In genomic region chr14:19096467-19096866, GRCh38 we compare ENCODE assay signal across 6 cellular contexts.
DNase-seq lines count a peak whose midpoint lies in the region; ATAC-seq, FAIRE-seq and TF ChIP-seq lines count a peak whose summit lies in the region.
"Not testable (repeated sequence)": the region's sequence is repeated elsewhere in the genome, so short reads cannot be mapped to it uniquely, and the experiment has no call there.

No MANE protein-coding gene starts in this region.

- ATAC-seq in HepG2 = peak; percentile 9

- FAIRE-seq in HepG2 (lab: Jason Lieb, UNC) = not testable (repeated sequence)

- DNase-seq in H4 (ENCODE audit: low spot score) (peak; percentile 4), RPMI7951 (ENCODE audit: low read depth) (peak; percentile 1), fibroblast of gingiva (ENCODE audit: low read depth) (peak; percentile 1), hepatocyte (ENCODE audit: low spot score) (peak; percentile 1), trophoblast cell (peak; percentile 0 to 12)
- not testable (repeated sequence) for DNase-seq in HepG2 (ENCODE audit: low spot score)

- WGBS in hepatocyte (ENCODE audit: low lambda C conversion rate, missing lambda C conversion rate) = 41% methylated on average over 1 of the region's 1 CpG
- 92% methylated on average over 1 of the region's 1 CpG for WGBS in HepG2 (ENCODE audit: low lambda C conversion rate)
- 100% methylated on average over 1 of the region's 1 CpG for WGBS in trophoblast cell (ENCODE audit: extremely low coverage, insufficient coverage, insufficient read length)

- BruUV-seq in HepG2 (replicated peaks; lab: Mats Ljungman, UMichigan) = not testable (repeated sequence)

- CTCF ChIA-PET in HepG2 (lab: Yijun Ruan, JAX; ENCODE audit: low intra/inter-chr PET ratio, low total read pairs) = not testable (repeated sequence)

- TF ChIP-seq EP300 in HepG2 (IDR thresholded peaks at IDR 0.05; ENCODE audit: low read depth in 2 of 2, low read length in 2 of 2); HepG2 (CRISPR knock-in tag; IDR thresholded peaks at IDR 0.05; ENCODE audit: borderline replicate concordance): not testable (repeated sequence)

- not testable (repeated sequence) for H3K18ac ChIP-seq in trophoblast cell (ENCODE audit: low read length)

- not testable (repeated sequence) for H2BK12ac ChIP-seq in trophoblast cell (ENCODE audit: low read length)

- not testable (repeated sequence) for H3K4me3 ChIP-seq in hepatocyte; HepG2 (replicated peaks in 1 of 3; ENCODE audit: insufficient read depth in 1 of 3, low read depth in 2 of 3, low read length in 3 of 3); trophoblast cell (ENCODE audit: low read depth, low read length)

- TF ChIP-seq POLR2A in HepG2 (IDR thresholded peaks at IDR 0.05; ENCODE audit: insufficient read depth in 1 of 2, low read depth in 2 of 2, low read length in 2 of 2) = not testable (repeated sequence)

- H3K9me2 ChIP-seq in hepatocyte (replicated peaks; ENCODE audit: insufficient read depth) = not testable (repeated sequence)

- H3K4ac ChIP-seq in trophoblast cell (ENCODE audit: low read depth, low read length) = not testable (repeated sequence)

- intact Hi-C loops in HepG2 (cut with micrococcal nuclease; ENCODE audit: unreplicated experiment) = not testable (repeated sequence)

- not testable (repeated sequence) for H3K9ac ChIP-seq in HepG2 (ENCODE audit: insufficient read depth, low read depth, low read length); trophoblast cell (ENCODE audit: low read length)

- H3K4me2 ChIP-seq in hepatocyte; HepG2 (ENCODE audit: low read depth, low read length); trophoblast cell (ENCODE audit: low read length): not testable (repeated sequence)

- in situ Hi-C loops in HepG2 (cut with HindIII; ENCODE audit: extremely low pct_ligation_motif_present, low pct_unique_long_range_greater_than_20kb) = not testable (repeated sequence)

- not testable (repeated sequence) for H3K9me3 ChIP-seq in hepatocyte (ENCODE audit: low read depth); HepG2 (ENCODE audit: low read length)
- H3K9me3 ChIP-seq in trophoblast cell (ENCODE audit: insufficient read depth, low read depth, low read length) = peaks cover 10% of the 10 kb centered on the region

- not testable (repeated sequence) for H2AFZ ChIP-seq in hepatocyte; HepG2 (ENCODE audit: low read length); trophoblast cell (ENCODE audit: insufficient read depth, low read length, poor library complexity)

- not testable (repeated sequence) for H2BK5ac ChIP-seq in trophoblast cell (ENCODE audit: low read depth, low read length, poor library complexity)

- H3K4me1 ChIP-seq in hepatocyte (ENCODE audit: insufficient read depth); HepG2 (ENCODE audit: insufficient read depth, low read length); trophoblast cell (ENCODE audit: control insufficient read depth in 1 of 2, insufficient read depth in 2 of 2, low read length in 2 of 2): not testable (repeated sequence)

- H3K27ac ChIP-seq in hepatocyte; HepG2 (ENCODE audit: extremely low read length, insufficient read depth, low read length); trophoblast cell (ENCODE audit: low read depth, low read length): not testable (repeated sequence)

- H3K27me3 ChIP-seq in hepatocyte; HepG2 (ENCODE audit: control insufficient read depth in 1 of 2, insufficient read depth in 2 of 2, low read length in 2 of 2); trophoblast cell (ENCODE audit: insufficient read depth, low read length): not testable (repeated sequence)

- TF ChIP-seq CTCF in hepatocyte (IDR thresholded peaks at IDR 0.05; ENCODE audit: poor library complexity); HepG2 (CRISPR knock-in tag; IDR thresholded peaks at IDR 0.05): not testable (repeated sequence)

- H4K12ac ChIP-seq in trophoblast cell (ENCODE audit: low read depth, low read length) = not testable (repeated sequence)

- not testable (repeated sequence) for TF ChIP-seq RAD21 in HepG2 (CRISPR knock-in tag; IDR thresholded peaks at IDR 0.05)

- not testable (repeated sequence) for H2BK120ac ChIP-seq in trophoblast cell (ENCODE audit: insufficient read depth, low read length, poor library complexity)

- not testable (repeated sequence) for H4K20me1 ChIP-seq in hepatocyte (ENCODE audit: insufficient read depth, poor library complexity, severe bottlenecking); HepG2 (ENCODE audit: insufficient read depth, low read length)

- H3K23ac ChIP-seq in trophoblast cell (ENCODE audit: low read length) = not testable (repeated sequence)

- not testable (repeated sequence) for H2AK5ac ChIP-seq in trophoblast cell (ENCODE audit: low read length)

- not testable (repeated sequence) for H4K91ac ChIP-seq in trophoblast cell (ENCODE audit: low read depth, low read length)

- POLR2A ChIA-PET in HepG2 (lab: Yijun Ruan, JAX) = not testable (repeated sequence)

- H3K79me1 ChIP-seq in trophoblast cell (ENCODE audit: low read length) = not testable (repeated sequence)

- H3K14ac ChIP-seq in trophoblast cell (ENCODE audit: low read length) = not testable (repeated sequence)

- not testable (repeated sequence) for H4K8ac ChIP-seq in trophoblast cell (ENCODE audit: low read depth, low read length)

- not testable (repeated sequence) for H3K79me2 ChIP-seq in hepatocyte; HepG2 (ENCODE audit: insufficient read depth, low read length); trophoblast cell (ENCODE audit: control insufficient read depth, insufficient read depth, low read length, poor library complexity)

- not testable (repeated sequence) for H3K36me3 ChIP-seq in hepatocyte (replicated peaks; ENCODE audit: insufficient read depth, low read depth); HepG2 (replicated peaks in 1 of 2; ENCODE audit: control insufficient read depth in 1 of 2, insufficient read depth in 2 of 2, low read length in 2 of 2); trophoblast cell (ENCODE audit: control insufficient read depth in 1 of 2, insufficient read depth in 2 of 2, low read length in 2 of 2)

TF ChIP-seq in HepG2, 621 proteins besides CTCF, POLR2A, EP300 and RAD21 (continues in another document):
- peak; percentile 71 for TF ChIP-seq ZNF282 (IDR thresholded peaks at IDR 0.05; ENCODE audit: partially characterized antibody)
- peak; percentile 52; the same call in 1 of the 2 replicates for TF ChIP-seq SP1 (IDR thresholded peaks at IDR 0.05)
- TF ChIP-seq SP1 (CRISPR knock-in tag; IDR thresholded peaks at IDR 0.05) = not testable (repeated sequence)
